In genomic region chr6:72620866-72621242, GRCh38 we compare ENCODE assay signal across 8 cellular contexts. TPM values are rescaled to one million over a fixed set of nuclear protein-coding genes. Genes with fewer than 3 reads are reported as not detected.
DNase-seq lines count a peak whose midpoint lies in the region; ATAC-seq and TF ChIP-seq lines count a peak whose summit lies in the region.

No MANE protein-coding gene starts in this region.

- 37% methylated on average over 17 of the region's 17 CpGs for WGBS in prostate gland

- H3K27ac ChIP-seq in CD4-positive, alpha-beta memory T cell (ENCODE audit: low read depth, low read length), result no peak overlapping the region
- H3K27ac ChIP-seq in prostate gland, result no peak overlapping the region

- H3K36me3 Mint-ChIP-seq in CD4-positive, alpha-beta memory T cell, result peaks cover 0 to 3% of the 10 kb centered on the region in 2 donors
- H3K36me3 Mint-ChIP-seq in T-helper 17 cell (ENCODE audit: low read depth), result peaks cover 2% of the 10 kb centered on the region

- H3K27me3 ChIP-seq in CD4-positive, alpha-beta memory T cell (ENCODE audit: insufficient read depth, low read length), result no peaks in the 10 kb centered on the region
- no peaks in the 10 kb centered on the region for H3K27me3 ChIP-seq in prostate gland (replicated peaks; ENCODE audit: insufficient read depth)

- H3K4me3 ChIP-seq in CD4-positive, alpha-beta memory T cell (ENCODE audit: low read length in 2 of 2), result peak overlapping the region; percentile 65 to 77
- H3K4me3 ChIP-seq in epithelial cell of esophagus (ENCODE audit: low read length), result peak overlapping the region; percentile 68
- H3K4me3 ChIP-seq in prostate gland, result peak overlapping the region; percentile 41 to 43

- peaks cover 23 to 50% (median 36%) of the 10 kb centered on the region in 4 donors for H3K4me1 Mint-ChIP-seq in CD4-positive, alpha-beta memory T cell
- H3K4me1 Mint-ChIP-seq in T-helper 17 cell, result peaks cover 31% of the 10 kb centered on the region

- H3K9me3 Mint-ChIP-seq in CD4-positive, alpha-beta memory T cell, result no peaks in the 10 kb centered on the region

- CTCF ChIA-PET in CD4-positive, alpha-beta memory T cell (lab: Charles Lee; ENCODE audit: partially characterized antibody), result interaction anchor here (1.4 to 8.2 kb wide), 8 partner anchors 8 to 768 kb away, joined by 3 to 195 read pairs (median 6); no protein-coding TSS in a partner anchor

- peak overlapping the region in 6 of 7 donors; percentile 50 to 85 (median 78) for H3K27ac Mint-ChIP-seq in CD4-positive, alpha-beta memory T cell
- H3K27ac Mint-ChIP-seq in T-helper 17 cell, result peak overlapping the region; percentile 87

- ATAC-seq in T-helper 17 cell (no peak), HG02759 (IDR thresholded peaks at IDR 0.05; ENCODE audit: unreplicated experiment) (no peak)

- no peaks in the 10 kb centered on the region for H3K36me3 ChIP-seq in CD4-positive, alpha-beta memory T cell (ENCODE audit: insufficient read depth, low read length)
- no peaks in the 10 kb centered on the region for H3K36me3 ChIP-seq in prostate gland

- peak overlapping the region; percentile 90 to 98 (median 94) for H3K4me3 Mint-ChIP-seq in CD4-positive, alpha-beta memory T cell
- peak overlapping the region; percentile 95 for H3K4me3 Mint-ChIP-seq in T-helper 17 cell

- no peak for TF ChIP-seq CTCF in epithelial cell of esophagus (IDR thresholded peaks at IDR 0.05; ENCODE audit: insufficient read depth, low read depth, low read length, missing control alignments)
- no peak for TF ChIP-seq CTCF in prostate gland (IDR thresholded peaks at IDR 0.05)

- no peak for TF ChIP-seq POLR2A in prostate gland (IDR thresholded peaks at IDR 0.05)

- intact Hi-C loops in CD4-positive, alpha-beta memory T cell (cut with micrococcal nuclease), result loop anchor here (2.0 to 10.0 kb wide), 4 partner anchors 99 to 1034 kb away; partner anchors contain the start of genes EEF1A1, KHDC1 and SLC17A5
- intact Hi-C loops in prostate gland (cut with DNase I), result loop anchor here (2.0 kb wide), 1 partner anchor 510 kb away; no protein-coding TSS in a partner anchor

- no peaks in the 10 kb centered on the region for H3K9me3 ChIP-seq in CD4-positive, alpha-beta memory T cell (ENCODE audit: control insufficient read depth in 1 of 2, low read length in 2 of 2)
- H3K9me3 ChIP-seq in T-helper 17 cell (ENCODE audit: control insufficient read depth, low read length, poor library complexity, severe bottlenecking) (no peaks in the 10 kb centered on the region), prostate gland (no peaks in the 10 kb centered on the region)

- POLR2A ChIA-PET in CD4-positive, alpha-beta memory T cell (lab: Charles Lee; ENCODE audit: partially characterized antibody), result no interaction called here

- peak in 2 of 5 donors; percentile 2 to 20 for DNase-seq in CD4-positive, alpha-beta memory T cell
- DNase-seq in T-helper 17 cell (no peak), epithelial cell of esophagus (ENCODE audit: low read depth) (no peak), prostate gland (ENCODE audit: low spot score) (no peak), activated gamma-delta T cell (lab: John Stamatoyannopoulos, UW) (no peak), DMS 273 treated with DMSO at 0.1 percent for 48 hours (lab: John Stamatoyannopoulos, UW) (no peak), AG08395 (ENCODE audit: low spot score) (no peak)

- H3K27me3 Mint-ChIP-seq in CD4-positive, alpha-beta memory T cell, result no peaks in the 10 kb centered on the region
- peaks cover 19% of the 10 kb centered on the region for H3K27me3 Mint-ChIP-seq in T-helper 17 cell

- peaks cover 39% of the 10 kb centered on the region for H3K4me1 ChIP-seq in CD4-positive, alpha-beta memory T cell (ENCODE audit: insufficient read depth, low read length)
- H3K4me1 ChIP-seq in prostate gland (replicated peaks), result peaks cover 6% of the 10 kb centered on the region

RNA-seq across cellular contexts. Expression of gene KCNQ5, which starts 1.0 kb away (rescaled TPM):
- 1 to 10 TPM; 3.4 to 4.2 TPM for total RNA-seq in CD4-positive, alpha-beta memory T cell
- 1 to 10 TPM in 1 of 2 donors, not detected in 1; 1.0 TPM for polyA plus RNA-seq in CD4-positive, alpha-beta memory T cell
- total RNA-seq in T-helper 17 cell, result 1 to 10 TPM; 1.5 to 3.3 TPM
- total RNA-seq in prostate gland, result 1 to 10 TPM; 3.6 to 4.1 TPM
